Comparison of ENCODE assay signal across 1 cellular context in genomic region chr3:50320853-50321145, GRCh38.
TF ChIP-seq lines count a peak whose summit lies in the region.

No MANE protein-coding gene starts in this region.

TF ChIP-seq in A549, 52 proteins besides CTCF, POLR2A, EP300 and RAD21 (continued from another document):
- TF ChIP-seq HES2 (IDR thresholded peaks at IDR 0.05) (no peak), FOXS1 (CRISPR knock-in tag; IDR thresholded peaks at IDR 0.05) (no peak)
